3 cellular contexts compared by ENCODE assay signal in genomic region chr10:20863008-20863407, GRCh38.
"Had no signal": no experiment of that assay in that cellular context is flagged by ENCODE, and none has a peak within 500 bp of the region (broad histone marks: within the 10 kb centered on the region; RNA-seq: fewer than 3 reads in every experiment).

No MANE protein-coding gene starts in this region.

- ATAC-seq: GM12878 had no signal

- H3K4me3 ChIP-seq: GM12878 had no signal

- DNase-seq: GDM1, GF-D8 had no signal
